17 cellular contexts compared by ENCODE assay signal in genomic region chr19:48342841-48343540, GRCh38. TPM values are rescaled to one million over a fixed set of nuclear protein-coding genes. Genes with fewer than 3 reads are reported as not detected.
DNase-seq lines count a peak whose midpoint lies in the region; ATAC-seq lines count a peak whose summit lies in the region.
"Had no signal": no experiment of that assay in that cellular context is flagged by ENCODE, and none has a peak within 500 bp of the region (broad histone marks: within the 10 kb centered on the region; RNA-seq: fewer than 3 reads in every experiment).

No MANE protein-coding gene starts in this region.

- no peak overlapping the region for H2BK5ac ChIP-seq in mesenchymal stem cell (ENCODE audit: low read depth, low read length, poor library complexity, severe bottlenecking)

- no peak overlapping the region for H3K4me3 ChIP-seq in mesenchymal stem cell (ENCODE audit: insufficient read depth in 1 of 2, low read depth in 1 of 2, low read length in 2 of 2)
- H3K4me3 ChIP-seq: SK-N-MC had no signal

- no peak overlapping the region for H3K4me2 ChIP-seq in mesenchymal stem cell (ENCODE audit: low read length, poor library complexity, severe bottlenecking)
- H3K4me2 ChIP-seq: KMS-11 had no signal

- H3K9me3 ChIP-seq in mesenchymal stem cell (ENCODE audit: control insufficient read depth, low read length) = no peaks in the 10 kb centered on the region

- DNase-seq in HCEC 1CT = peak; percentile 62
- peak; percentile 66 for DNase-seq in RPMI7951 (ENCODE audit: low read depth)
- peak; percentile 73 for DNase-seq in mesenchymal stem cell
- no peak for DNase-seq in substantia nigra (lab: John Stamatoyannopoulos, UW)
- no peak for DNase-seq in SK-N-DZ (ENCODE audit: low spot score)
- DNase-seq: activated CD4-positive, alpha-beta T cell treated with anti-CD3 and anti-CD28 coated beads, Interleukin-2, amount 50 U/mL, for 4 hours; activated T-cell treated with anti-CD3 and anti-CD28 coated beads, Interleukin-2, amount 50 U/mL, for 48 hours; CD4-positive, CD25-positive, alpha-beta regulatory T cell; cerebellar nuclear complex; immature natural killer cell; NCI-H1694; NCI-H446 treated with DMSO at 0.1 percent for 48 hours; stimulated activated CD4-positive, alpha-beta T cell treated with anti-CD3 and anti-CD28 coated beads, Interleukin-15, amount 100 ng/mL, for 24 hours had no signal

- no peak overlapping the region for H2AK5ac ChIP-seq in mesenchymal stem cell (ENCODE audit: low read length, severe bottlenecking)

- H3K4me1 ChIP-seq in mesenchymal stem cell (ENCODE audit: control insufficient read depth, insufficient read depth, low read depth, low read length) = peaks cover 14% of the 10 kb centered on the region

- no peak overlapping the region for H3K4ac ChIP-seq in mesenchymal stem cell (ENCODE audit: low read depth in 1 of 2, low read length in 2 of 2)

- H4K8ac ChIP-seq in mesenchymal stem cell (ENCODE audit: low read length) = no peak overlapping the region

- no peak overlapping the region for H2BK15ac ChIP-seq in mesenchymal stem cell (ENCODE audit: low read depth, poor library complexity, severe bottlenecking)

- H3K18ac ChIP-seq in mesenchymal stem cell (ENCODE audit: low read depth in 1 of 2, low read length in 2 of 2) = no peak overlapping the region

- H2BK120ac ChIP-seq in mesenchymal stem cell (ENCODE audit: low read depth, low read length) = no peak overlapping the region

- H3K23ac ChIP-seq in mesenchymal stem cell (ENCODE audit: low read length in 2 of 2) = no peak overlapping the region

- no peak for ATAC-seq in HG02884 (IDR thresholded peaks at IDR 0.05; ENCODE audit: unreplicated experiment)

- WGBS in mesenchymal stem cell = 88% methylated on average over 23 of the region's 23 CpGs

- no peak overlapping the region for H3K27ac ChIP-seq in mesenchymal stem cell (ENCODE audit: low read length, poor library complexity, severe bottlenecking)
- no peak overlapping the region for H3K27ac ChIP-seq in substantia nigra (ENCODE audit: low read depth, low read length, poor library complexity, severe bottlenecking)
- H3K27ac ChIP-seq: KMS-11, SK-N-MC had no signal

- peaks cover 3 to 10% of the 10 kb centered on the region in 2 experiments for H3K36me3 ChIP-seq in mesenchymal stem cell (ENCODE audit: control insufficient read depth in 1 of 2, insufficient read depth in 2 of 2, low read depth in 1 of 2, low read length in 2 of 2)

- H3K9ac ChIP-seq in mesenchymal stem cell (ENCODE audit: low read length) = no peak overlapping the region
- H3K9ac ChIP-seq: KMS-11 had no signal

- H4K91ac ChIP-seq in mesenchymal stem cell (ENCODE audit: low read length) = no peak overlapping the region

- no peak overlapping the region for H2BK12ac ChIP-seq in mesenchymal stem cell (ENCODE audit: low read length in 2 of 2)

- H3K14ac ChIP-seq in mesenchymal stem cell (ENCODE audit: low read length in 2 of 2) = no peak overlapping the region

- no peaks in the 10 kb centered on the region for H3K79me1 ChIP-seq in mesenchymal stem cell (replicated peaks; ENCODE audit: low read length, poor library complexity, severe bottlenecking)

- no peaks in the 10 kb centered on the region for H3K27me3 ChIP-seq in mesenchymal stem cell (ENCODE audit: control insufficient read depth in 1 of 2, insufficient read depth in 1 of 2, low read length in 2 of 2)

- H2AFZ ChIP-seq in mesenchymal stem cell (ENCODE audit: low read depth, low read length) = no peak overlapping the region

RNA-seq across cellular contexts. Expression of gene EMP3, which starts 17.6 kb away (rescaled TPM):
- total RNA-seq in RPMI7951 (2014; rRNA removed; shearing (Covaris generic)) = 246 and 286 TPM in 2 replicates
- 450 TPM for polyA plus RNA-seq in mesenchymal stem cell (2013, experiment 1 of 2)
- 450 TPM for polyA plus RNA-seq in mesenchymal stem cell (2013, experiment 2 of 2)
- 0.66 and 2.1 TPM in 2 replicates for polyA plus RNA-seq in SK-N-DZ (2014; cell fraction: cytosol; rRNA removed)
- 0.67 and 1.6 TPM in 2 replicates for polyA plus RNA-seq in SK-N-DZ (2014; cell fraction: nucleus; rRNA removed)

RNA-seq across cellular contexts. Expression of gene TMEM143, which starts 20.7 kb away (rescaled TPM):
- total RNA-seq in RPMI7951 (2014; rRNA removed; shearing (Covaris generic)) = 4.4 and 6.4 TPM in 2 replicates
- 3.7 TPM for polyA plus RNA-seq in mesenchymal stem cell (2013, experiment 1 of 2)
- 3.8 TPM for polyA plus RNA-seq in mesenchymal stem cell (2013, experiment 2 of 2)
- 3.7 and 6.0 TPM in 2 replicates for polyA plus RNA-seq in SK-N-DZ (2014; cell fraction: cytosol; rRNA removed)
- 8.6 and 18.9 TPM in 2 replicates for polyA plus RNA-seq in SK-N-DZ (2014; cell fraction: nucleus; rRNA removed)

RNA-seq across cellular contexts. Expression of gene SYNGR4, which starts 21.2 kb away (rescaled TPM):
- total RNA-seq in RPMI7951 (2014; rRNA removed; shearing (Covaris generic)) = not detected in 2 replicates
- not detected for polyA plus RNA-seq in mesenchymal stem cell (2013, experiment 1 of 2)
- polyA plus RNA-seq in mesenchymal stem cell (2013, experiment 2 of 2) = not detected
- polyA plus RNA-seq in SK-N-DZ (2014; cell fraction: cytosol; rRNA removed) = not detected in 2 replicates
- not detected in 2 replicates for polyA plus RNA-seq in SK-N-DZ (2014; cell fraction: nucleus; rRNA removed)
- total RNA-seq: CD4-positive, CD25-positive, alpha-beta regulatory T cell; pulmonary artery endothelial cell had no signal
- polyA plus RNA-seq: CD4-positive, CD25-positive, alpha-beta regulatory T cell; immature natural killer cell had no signal

RNA-seq across cellular contexts. Expression of gene KDELR1, which starts 48.4 kb away (rescaled TPM):
- total RNA-seq in RPMI7951 (2014; rRNA removed; shearing (Covaris generic)) = 153 and 156 TPM in 2 replicates
- polyA plus RNA-seq in mesenchymal stem cell (2013, experiment 1 of 2) = 602 TPM
- 596 TPM for polyA plus RNA-seq in mesenchymal stem cell (2013, experiment 2 of 2)
- 42.6 and 46.1 TPM in 2 replicates for polyA plus RNA-seq in SK-N-DZ (2014; cell fraction: cytosol; rRNA removed)
- polyA plus RNA-seq in SK-N-DZ (2014; cell fraction: nucleus; rRNA removed) = 16.9 and 19.5 TPM in 2 replicates

RNA-seq across cellular contexts. Expression of gene GRIN2D, which starts 50.5 kb away (rescaled TPM):
- 0.60 and 0.68 TPM in 2 replicates for total RNA-seq in RPMI7951 (2014; rRNA removed; shearing (Covaris generic))
- 3.2 TPM for polyA plus RNA-seq in mesenchymal stem cell (2013, experiment 1 of 2)
- polyA plus RNA-seq in mesenchymal stem cell (2013, experiment 2 of 2) = 2.7 TPM
- polyA plus RNA-seq in SK-N-DZ (2014; cell fraction: cytosol; rRNA removed) = 0.07 and 0.08 TPM in 2 replicates
- 0.24 TPM in 1 of 2 replicates, not detected in the other for polyA plus RNA-seq in SK-N-DZ (2014; cell fraction: nucleus; rRNA removed)
- total RNA-seq: CD4-positive, CD25-positive, alpha-beta regulatory T cell had no signal
- polyA plus RNA-seq: CD4-positive, CD25-positive, alpha-beta regulatory T cell; immature natural killer cell had no signal

Comparison
In these comparisons a context has a peak if more than half of its experiments do, and no peak if none do; other contexts are left out.
1. DNase-seq: peak in HCEC 1CT (single experiment), RPMI7951 (single experiment) and mesenchymal stem cell (single experiment); none in substantia nigra (0 of 49) and SK-N-DZ (single experiment).